ENCODE assay signal across 8 cellular contexts in genomic region chr2:38709515-38710194, GRCh38.
A peak's percentile ranks its signal among the peaks of the same experiment; 100 is the strongest.
DNase-seq lines count a peak whose midpoint lies in the region; ATAC-seq lines count a peak whose summit lies in the region.
"Had no signal": no experiment of that assay in that cellular context is flagged by ENCODE, and none has a peak within 500 bp of the region (broad histone marks: within the 10 kb centered on the region; RNA-seq: fewer than 3 reads in every experiment).

No MANE protein-coding gene starts in this region.

- DNase-seq in activated CD4-positive, alpha-beta T cell treated with anti-CD3 and anti-CD28 coated beads, Interleukin-2, amount 50 U/mL, for 1 hour, result peak; percentile 35
- DNase-seq in retina, result peak; percentile 25
- DNase-seq in NCI-H2196 treated with DMSO at 0.1 percent for 48 hours (lab: John Stamatoyannopoulos, UW; ENCODE audit: unreplicated experiment), result no peak
- no peak for DNase-seq in medulla oblongata (ENCODE audit: extremely low spot score)
- DNase-seq: NCI-H2227 treated with DMSO at 0.1 percent for 48 hours had no signal

- peak; percentile 55 for ATAC-seq in GM18870 (IDR thresholded peaks at IDR 0.05; ENCODE audit: unreplicated experiment)
- peak; percentile 68 for ATAC-seq in HG02610 (IDR thresholded peaks at IDR 0.05; ENCODE audit: unreplicated experiment)
- ATAC-seq in HG02870 (IDR thresholded peaks at IDR 0.05; ENCODE audit: unreplicated experiment), result no peak

Comparison
In these comparisons a context has a peak if more than half of its experiments do, and no peak if none do; other contexts are left out.
1. DNase-seq: peak in activated CD4-positive, alpha-beta T cell treated with anti-CD3 and anti-CD28 coated beads, Interleukin-2, amount 50 U/mL, for 1 hour (single experiment) and retina (single experiment); none in NCI-H2196 treated with DMSO at 0.1 percent for 48 hours (single experiment) and medulla oblongata (single experiment).